Comparison of ENCODE assay signal across 22 cellular contexts in the genomic region with DNA sequence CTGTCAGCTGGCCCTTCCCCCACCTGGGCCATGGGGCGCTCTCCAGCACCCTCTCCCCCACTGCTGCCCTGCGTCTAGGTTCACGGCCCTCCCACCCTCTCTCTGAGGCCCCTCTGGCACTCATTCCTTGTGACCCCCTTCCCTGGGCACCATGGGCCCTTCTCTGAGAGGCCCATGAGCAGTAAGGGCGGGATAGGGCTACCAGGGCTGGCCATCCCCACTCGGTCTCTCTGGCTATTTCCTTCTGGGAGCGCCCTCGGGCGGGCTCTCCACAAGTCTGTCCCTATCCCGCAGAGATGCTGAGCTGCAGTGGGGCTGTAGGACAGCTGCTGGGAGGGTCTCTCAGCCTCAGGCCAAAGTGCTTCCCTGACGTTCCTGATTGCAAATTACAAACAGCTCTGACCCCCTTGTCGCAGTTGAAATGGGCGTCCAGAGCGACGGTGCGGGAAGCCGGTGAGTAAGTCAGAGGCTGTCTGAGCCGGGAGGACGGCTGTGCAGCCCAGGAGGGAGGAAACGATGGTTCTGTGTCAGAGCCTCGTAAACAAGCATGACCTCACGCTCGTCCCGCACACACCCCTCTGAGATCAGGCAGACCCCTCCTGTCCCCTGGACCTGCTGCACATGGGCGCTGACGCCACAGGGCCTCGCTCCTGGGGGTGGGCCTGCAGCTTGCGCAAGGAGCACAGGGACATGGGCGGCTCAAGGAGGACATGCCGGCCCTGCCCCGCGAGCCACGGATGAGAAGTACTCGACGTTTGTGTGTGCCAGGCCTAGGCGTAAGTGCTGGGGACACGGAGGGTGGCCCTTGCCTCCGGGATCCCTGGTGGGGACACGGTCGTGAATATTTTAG. TPM values are rescaled to one million over a fixed set of nuclear protein-coding genes. Genes with fewer than 3 reads are reported as not detected.
DNase-seq lines count a peak whose midpoint lies in the region; ATAC-seq and TF ChIP-seq lines count a peak whose summit lies in the region.
"Had no signal": no experiment of that assay in that cellular context is flagged by ENCODE, and none has a peak within 500 bp of the region (broad histone marks: within the 10 kb centered on the region; RNA-seq: fewer than 3 reads in every experiment).

No MANE protein-coding gene starts in this region.

- no peak overlapping the region for H3K9ac ChIP-seq in PC-3 (ENCODE audit: low read length)
- H3K9ac ChIP-seq in neuronal stem cell (ENCODE audit: low read depth, low read length, poor library complexity): peak overlapping the region; percentile 44

- H3K9me3 ChIP-seq in PC-3 (ENCODE audit: low read length) (no peaks in the 10 kb centered on the region), neuronal stem cell (replicated peaks in 1 of 2; ENCODE audit: control insufficient read depth in 2 of 2, insufficient read depth in 1 of 2, low read depth in 1 of 2, low read length in 2 of 2) (no peaks in the 10 kb centered on the region)
- H3K9me3 ChIP-seq: ascending aorta had no signal

- no peak overlapping the region for H3K4me2 ChIP-seq in PC-3 (ENCODE audit: low read length)
- no peak overlapping the region for H3K4me2 ChIP-seq in neuronal stem cell (ENCODE audit: insufficient read depth, low read length, poor library complexity, severe bottlenecking)

- no peak overlapping the region for H3K4me3 ChIP-seq in PC-3 (ENCODE audit: low read length)
- no peak overlapping the region for H3K4me3 ChIP-seq in neuronal stem cell (ENCODE audit: low read length in 2 of 2)
- H3K4me3 ChIP-seq: ascending aorta had no signal

- peak overlapping the region; percentile 65 for H3K23ac ChIP-seq in neuronal stem cell (ENCODE audit: low read depth, low read length, poor library complexity)

- H3K36me3 ChIP-seq in PC-3 (ENCODE audit: low read depth, low read length): no peaks in the 10 kb centered on the region
- H3K36me3 ChIP-seq in neuronal stem cell (replicated peaks in 1 of 2; ENCODE audit: control insufficient read depth in 2 of 2, insufficient read depth in 2 of 2, low read length in 2 of 2): no peaks in the 10 kb centered on the region
- H3K36me3 ChIP-seq: ascending aorta had no signal

- no peak overlapping the region for H2BK15ac ChIP-seq in neuronal stem cell (ENCODE audit: low read length)

- H4K91ac ChIP-seq in neuronal stem cell (ENCODE audit: low read depth, low read length, poor library complexity): peak overlapping the region; percentile 53

- H3F3A ChIP-seq in PC-3 (ENCODE audit: low read length, unreplicated experiment): no peaks in the 10 kb centered on the region

- H2BK12ac ChIP-seq in neuronal stem cell (ENCODE audit: low read length): peak overlapping the region; percentile 58

- no peaks in the 10 kb centered on the region for H3K9me2 ChIP-seq in PC-3 (replicated peaks; ENCODE audit: low read length)

- peaks cover 8 to 9% (median 8%) of the 10 kb centered on the region in 3 donors for H3K27me3 Mint-ChIP-seq in CD14-positive monocyte (ENCODE audit: low read depth in 3 of 3)
- H3K27me3 Mint-ChIP-seq: stimulated activated naive CD8-positive, alpha-beta T cell treated with anti-CD3 and anti-CD28 coated beads, Interleukin-15, Interleukin-2, amounts not matched to agents 100 ng/mL and 50 ng/mL, for 24 hours had no signal

- H4K8ac ChIP-seq in neuronal stem cell (ENCODE audit: low read depth, low read length): peak overlapping the region; percentile 92

- ATAC-seq in PC-3 (peak; percentile 70), left cardiac atrium (peak in 1 of 2 donors; percentile 72), HG02798 (IDR thresholded peaks at IDR 0.05; ENCODE audit: poor library complexity, unreplicated experiment) (no peak)

- CTCF ChIA-PET in PC-3 (lab: Charles Lee): no interaction called here

- H3K79me2 ChIP-seq in PC-3 (ENCODE audit: low read length): no peaks in the 10 kb centered on the region

- no peaks in the 10 kb centered on the region for H3K4me1 Mint-ChIP-seq in CD14-positive monocyte
- H3K4me1 Mint-ChIP-seq: CD4-positive, alpha-beta memory T cell; IgD-negative memory B cell had no signal

- H3K9me3 Mint-ChIP-seq in CD14-positive monocyte: peaks cover 0 to 5% (median 2%) of the 10 kb centered on the region in 7 donors
- H3K9me3 Mint-ChIP-seq: activated naive CD4-positive, alpha-beta T cell treated with anti-CD3 and anti-CD28 coated beads for 36 hours; stimulated activated naive CD8-positive, alpha-beta T cell treated with anti-CD3 and anti-CD28 coated beads, Interleukin-15, Interleukin-2, amounts not matched to agents 100 ng/mL and 50 ng/mL, for 24 hours had no signal

- H3K79me1 ChIP-seq in neuronal stem cell (ENCODE audit: low read depth, low read length): no peaks in the 10 kb centered on the region

- H3K27ac ChIP-seq in PC-3 (ENCODE audit: low read length): no peak overlapping the region
- no peak overlapping the region for H3K27ac ChIP-seq in neuronal stem cell (replicated peaks; ENCODE audit: low read length)
- H3K27ac ChIP-seq: ascending aorta had no signal

- no peak overlapping the region for H2BK120ac ChIP-seq in neuronal stem cell (ENCODE audit: low read depth, low read length)

- H3K14ac ChIP-seq in neuronal stem cell (ENCODE audit: low read length): peak overlapping the region; percentile 94

- H3K4me3 Mint-ChIP-seq in CD14-positive monocyte: no peak overlapping the region
- H3K4me3 Mint-ChIP-seq: activated naive CD4-positive, alpha-beta T cell treated with anti-CD3 and anti-CD28 coated beads for 36 hours; CD4-positive, alpha-beta memory T cell; IgD-negative memory B cell; nephron progenitor cell; stimulated activated naive CD8-positive, alpha-beta T cell treated with anti-CD3 and anti-CD28 coated beads, Interleukin-15, Interleukin-2, amounts not matched to agents 100 ng/mL and 50 ng/mL, for 24 hours had no signal

- no peaks in the 10 kb centered on the region for H3K36me3 Mint-ChIP-seq in CD14-positive monocyte
- H3K36me3 Mint-ChIP-seq: CD4-positive, alpha-beta memory T cell; IgD-negative memory B cell had no signal

- no peak overlapping the region for H2BK5ac ChIP-seq in neuronal stem cell (ENCODE audit: low read length)

- H2AK5ac ChIP-seq in neuronal stem cell (ENCODE audit: low read depth, low read length): peak overlapping the region; percentile 81

- no peaks in the 10 kb centered on the region for H3K27me3 ChIP-seq in PC-3 (ENCODE audit: low read length)
- H3K27me3 ChIP-seq in neuronal stem cell (ENCODE audit: control insufficient read depth in 3 of 3, insufficient read depth in 3 of 3, low read depth in 1 of 3, low read length in 3 of 3): peaks cover 0 to 3% (median 0%) of the 10 kb centered on the region in 3 experiments
- H3K27me3 ChIP-seq: ascending aorta had no signal

- no peak overlapping the region for H3K4ac ChIP-seq in neuronal stem cell (ENCODE audit: low read length)

- POLR2A ChIA-PET in PC-3 (lab: Charles Lee; ENCODE audit: unreplicated experiment): no interaction called here

- WGBS in neuronal stem cell (ENCODE audit: extremely low coverage in 2 of 2, insufficient read length in 2 of 2, insufficient replicate concordance in 1 of 2), 2 donors: no CpG with 5 or more reads among the region's 39 CpGs

- DNase-seq in AG08396 (ENCODE audit: low spot score): peak; percentile 1
- DNase-seq in PC-3: peak; percentile 9
- DNase-seq in left cardiac atrium: peak; percentile 61
- DNase-seq in neuronal stem cell (ENCODE audit: low spot score): no peak
- no peak for DNase-seq in activated CD8-positive, alpha-beta memory T cell treated with anti-CD3 and anti-CD28 coated beads for 24 hours
- no peak for DNase-seq in CD14-positive monocyte (ENCODE audit: low spot score)
- DNase-seq in activated effector memory CD4-positive, alpha-beta T cell treated with Interleukin-2 at 50 U/mL for 16 hours: no peak
- DNase-seq: ACHN; activated CD4-positive, alpha-beta T cell treated with anti-CD3 and anti-CD28 coated beads for 48 hours; activated naive CD4-positive, alpha-beta T cell treated with anti-CD3 and anti-CD28 coated beads for 36 hours; CD4-positive, alpha-beta memory T cell; DND-41; foreskin fibroblast; NCI-H2029; NCI-H510A; nephron progenitor cell; T1000 had no signal

- no peaks in the 10 kb centered on the region for H4K20me1 ChIP-seq in PC-3 (ENCODE audit: low read length)

- no peak overlapping the region for H3K27ac Mint-ChIP-seq in CD14-positive monocyte
- H3K27ac Mint-ChIP-seq: activated naive CD4-positive, alpha-beta T cell treated with anti-CD3 and anti-CD28 coated beads for 36 hours; CD4-positive, alpha-beta memory T cell; IgD-negative memory B cell; nephron progenitor cell; stimulated activated naive CD8-positive, alpha-beta T cell treated with anti-CD3 and anti-CD28 coated beads, Interleukin-15, Interleukin-2, amounts not matched to agents 100 ng/mL and 50 ng/mL, for 24 hours had no signal

- BruUV-seq in PC-3 (replicated peaks; lab: Mats Ljungman, UMichigan): no TSS peak

- intact Hi-C loops in PC-3 (cut with micrococcal nuclease): no loop called here
- intact Hi-C loops in left cardiac atrium (cut with DNase I): no loop called here
- intact Hi-C loops in CD14-positive monocyte (cut with micrococcal nuclease): no loop called here

- H3K4me1 ChIP-seq in PC-3 (ENCODE audit: insufficient read depth, low read length): no peaks in the 10 kb centered on the region
- no peaks in the 10 kb centered on the region for H3K4me1 ChIP-seq in neuronal stem cell (ENCODE audit: control insufficient read depth in 2 of 2, insufficient read depth in 1 of 2, low read depth in 1 of 2, low read length in 2 of 2)
- H3K4me1 ChIP-seq: ascending aorta had no signal

- H2AFZ ChIP-seq in PC-3 (ENCODE audit: low read length): no peak overlapping the region
- peak overlapping the region; percentile 61 for H2AFZ ChIP-seq in neuronal stem cell (ENCODE audit: low read length)

- peak overlapping the region; percentile 85 for H3K18ac ChIP-seq in neuronal stem cell (ENCODE audit: low read length)

- no peak for TF ChIP-seq CTCF in PC-3 (conservative IDR thresholded peaks at IDR 0.05; ENCODE audit: low read depth, low read length)
- TF ChIP-seq CTCF in CD14-positive monocyte (IDR thresholded peaks at IDR 0.05): no peak

RNA-seq across cellular contexts. Expression of a gene that starts 36.3 kb away (rescaled TPM):
- total RNA-seq in PC-3 (2014; rRNA removed) (2.2 and 5.9 TPM in 2 replicates), left cardiac atrium (10 to 100 TPM; 27.3 to 44.5 TPM)
- polyA plus RNA-seq in neuronal stem cell (2013, experiment 1 of 2): 17.6 TPM
- 16.4 TPM for polyA plus RNA-seq in neuronal stem cell (2013, experiment 2 of 2)
- not detected for polyA plus RNA-seq in CD14-positive monocyte
- total RNA-seq: OCI-LY7 had no signal

Comparison
In these comparisons a context has a peak if more than half of its experiments do, and no peak if none do; other contexts are left out.
1. DNase-seq: peak in AG08396 (single experiment), PC-3 (single experiment) and left cardiac atrium (single experiment); none in neuronal stem cell (single experiment), activated CD8-positive, alpha-beta memory T cell treated with anti-CD3 and anti-CD28 coated beads for 24 hours (single experiment), CD14-positive monocyte (single experiment) and activated effector memory CD4-positive, alpha-beta T cell treated with Interleukin-2 at 50 U/mL for 16 hours (single experiment).